Comparison of ENCODE assay signal across 8 cellular contexts in genomic region chr9:19184144-19184917, GRCh38. TPM values are rescaled to one million over a fixed set of nuclear protein-coding genes. Genes with fewer than 3 reads are reported as not detected.
DNase-seq lines count a peak whose midpoint lies in the region; ATAC-seq and TF ChIP-seq lines count a peak whose summit lies in the region.

No MANE protein-coding gene starts in this region.

- peak; percentile 81 for DNase-seq in NK-92 treated with Interleukin-12 subunit alpha and Interleukin-12 subunit beta, amount 100 ng/mL, for 24 hours (lab: John Stamatoyannopoulos, UW)
- DNase-seq in NK-92 (lab: John Stamatoyannopoulos, UW; ENCODE audit: unreplicated experiment) (no peak), SK-N-DZ (ENCODE audit: low spot score) (peak; percentile 40), Right ventricle myocardium inferior (ENCODE audit: missing footprints) (peak; percentile 77), pulmonary artery endothelial cell (ENCODE audit: low read depth, low spot score) (peak; percentile 57), upper lobe of right lung (peak; percentile 84)
- peak; percentile 69 to 88 for DNase-seq in activated naive CD4-positive, alpha-beta T cell treated with anti-CD3 and anti-CD28 coated beads, Interleukin-2, amount 50 U/mL, for 72 hours (ENCODE audit: low spot score in 2 of 2)

- no peaks in the 10 kb centered on the region for H3K9me3 ChIP-seq in upper lobe of right lung

- H3K27ac Mint-ChIP-seq in activated naive CD4-positive, alpha-beta T cell treated with anti-CD3 and anti-CD28 coated beads, Interleukin-2, amount 50 U/mL, for 72 hours: peak overlapping the region; percentile 80 to 88

- TF ChIP-seq CTCF in upper lobe of right lung (IDR thresholded peaks at IDR 0.05): no peak

- intact Hi-C loops in Right ventricle myocardium inferior (cut with DNase I): loop anchor here (5.0 kb wide), 2 partner anchors 48 to 137 kb away; partner anchors contain the start of genes DENND4C and RRAGA
- intact Hi-C loops in upper lobe of right lung (cut with DNase I): no loop called here

- H3K36me3 ChIP-seq in upper lobe of right lung: no peaks in the 10 kb centered on the region

- ATAC-seq in HG03108 (IDR thresholded peaks at IDR 0.05; ENCODE audit: unreplicated experiment): peak; percentile 100
- ATAC-seq in activated naive CD4-positive, alpha-beta T cell treated with anti-CD3 and anti-CD28 coated beads, Interleukin-2, amount 50 U/mL, for 72 hours: peak; percentile 100
- ATAC-seq in Right ventricle myocardium inferior: peak; percentile 90
- peak; percentile 95 for ATAC-seq in upper lobe of right lung

- H3K36me3 Mint-ChIP-seq in activated naive CD4-positive, alpha-beta T cell treated with anti-CD3 and anti-CD28 coated beads, Interleukin-2, amount 50 U/mL, for 72 hours: no peaks in the 10 kb centered on the region

- H3K4me3 ChIP-seq in upper lobe of right lung: no peak overlapping the region

- H3K27me3 ChIP-seq in upper lobe of right lung: no peaks in the 10 kb centered on the region

- peaks cover 40% of the 10 kb centered on the region for H3K4me1 ChIP-seq in upper lobe of right lung

- no peaks in the 10 kb centered on the region for H3K9me3 Mint-ChIP-seq in activated naive CD4-positive, alpha-beta T cell treated with anti-CD3 and anti-CD28 coated beads, Interleukin-2, amount 50 U/mL, for 72 hours

- H3K27ac ChIP-seq in upper lobe of right lung: peak overlapping the region; percentile 91

RNA-seq across cellular contexts. Expression of gene DENND4C, which starts 46.2 kb away (rescaled TPM):
- polyA plus RNA-seq in SK-N-DZ (2014; cell fraction: cytosol; rRNA removed): 15.4 and 19.6 TPM in 2 replicates
- polyA plus RNA-seq in SK-N-DZ (2014; cell fraction: nucleus; rRNA removed): 16.6 and 24.5 TPM in 2 replicates
- 10 to 100 TPM in 1 of 2 donors, 1 to 10 TPM in 1; 6.5 to 20.1 TPM for total RNA-seq in activated naive CD4-positive, alpha-beta T cell treated with anti-CD3 and anti-CD28 coated beads, Interleukin-2, amount 50 U/mL, for 72 hours
- 22.0 TPM for total RNA-seq in Right ventricle myocardium inferior
- total RNA-seq in pulmonary artery endothelial cell: 65.0 and 84.6 TPM in 2 replicates
- 105 TPM for total RNA-seq in upper lobe of right lung

RNA-seq across cellular contexts. Expression of gene PLIN2, which starts 57.0 kb away (rescaled TPM):
- polyA plus RNA-seq in SK-N-DZ (2014; cell fraction: cytosol; rRNA removed): 0.31 and 2.4 TPM in 2 replicates
- polyA plus RNA-seq in SK-N-DZ (2014; cell fraction: nucleus; rRNA removed): 0.55 and 0.76 TPM in 2 replicates
- total RNA-seq in activated naive CD4-positive, alpha-beta T cell treated with anti-CD3 and anti-CD28 coated beads, Interleukin-2, amount 50 U/mL, for 72 hours: 100 to 1,000 TPM in 1 of 2 donors, 10 to 100 TPM in 1; 44.0 to 176 TPM
- total RNA-seq in Right ventricle myocardium inferior (82.8 TPM), pulmonary artery endothelial cell (28.2 and 75.2 TPM in 2 replicates), upper lobe of right lung (231 TPM)
